Comparison of ENCODE assay signal across 17 cellular contexts in genomic region chr18:59460060-59460395, GRCh38.
DNase-seq lines count a peak whose midpoint lies in the region; TF ChIP-seq lines count a peak whose summit lies in the region.
"Had no signal": no experiment of that assay in that cellular context is flagged by ENCODE, and none has a peak within 500 bp of the region (broad histone marks: within the 10 kb centered on the region; RNA-seq: fewer than 3 reads in every experiment).

No MANE protein-coding gene starts in this region.

- peaks cover 20% of the 10 kb centered on the region for H3K4me1 Mint-ChIP-seq in progenitor cell of endocrine pancreas (ENCODE audit: low read depth)

- intact Hi-C loops in esophagus squamous epithelium (cut with DNase I) = loop anchor here (10.0 kb wide), 1 partner anchor 235 kb away; the partner anchor contains the start of gene CCBE1
- intact Hi-C loops in esophagus muscularis mucosa (cut with DNase I) = loop anchor here (2.0 kb wide), 1 partner anchor 363 kb away; no protein-coding TSS in a partner anchor

- H3K4me3 ChIP-seq in WERI-Rb-1 (ENCODE audit: low read depth, low read length) (no peak overlapping the region), hepatocyte (no peak overlapping the region), esophagus squamous epithelium (no peak overlapping the region), esophagus muscularis mucosa (no peak overlapping the region)
- H3K4me3 ChIP-seq: skin epidermis, thoracic aorta had no signal

- no peak overlapping the region for H3K4me3 Mint-ChIP-seq in progenitor cell of endocrine pancreas (ENCODE audit: low read depth)
- H3K4me3 Mint-ChIP-seq: T-helper 1 cell treated with Interleukin-12 subunit alpha and Interleukin-12 subunit beta and Interleukin-4 antibody, amounts not matched to agents 30 μg/mL and 1 μg/mL, for 36 hours had no signal

- DNase-seq in DMS53 (lab: John Stamatoyannopoulos, UW) (peak; percentile 26), DMS53 treated with DMSO at 0.1 percent for 48 hours (lab: John Stamatoyannopoulos, UW; ENCODE audit: unreplicated experiment) (no peak), WERI-Rb-1 (peak; percentile 43), hepatocyte (ENCODE audit: low spot score) (no peak), progenitor cell of endocrine pancreas (ENCODE audit: low spot score, unreplicated experiment) (no peak), esophagus squamous epithelium (lab: John Stamatoyannopoulos, UW) (no peak), esophagus muscularis mucosa (ENCODE audit: extremely low spot score) (no peak)
- DNase-seq in activated CD4-positive, CD25-positive, alpha-beta regulatory T cell (lab: John Stamatoyannopoulos, UW) = no peak
- DNase-seq: activated effector memory CD4-positive, alpha-beta T cell treated with Interleukin-2 at 50 U/mL for 16 hours; amygdala; occipital lobe had no signal

- 41% methylated on average over 1 of the region's 1 CpG for WGBS in hepatocyte (ENCODE audit: low lambda C conversion rate, missing lambda C conversion rate)
- WGBS in esophagus squamous epithelium, 2 donors = 64 to 85% methylated on average over 1 of the region's 1 CpG
- 55% methylated on average over 1 of the region's 1 CpG for WGBS in esophagus muscularis mucosa

- H3K79me2 ChIP-seq in hepatocyte = no peaks in the 10 kb centered on the region

- H3K9me3 Mint-ChIP-seq in progenitor cell of endocrine pancreas (ENCODE audit: low read depth) = no peaks in the 10 kb centered on the region
- H3K9me3 Mint-ChIP-seq: T-helper 1 cell treated with Interleukin-12 subunit alpha and Interleukin-12 subunit beta and Interleukin-4 antibody, amounts not matched to agents 30 μg/mL and 1 μg/mL, for 36 hours had no signal

- TF ChIP-seq EP300 in esophagus muscularis mucosa (IDR thresholded peaks at IDR 0.05) = no peak

- H3K36me3 Mint-ChIP-seq in progenitor cell of endocrine pancreas (ENCODE audit: insufficient read depth) = no peaks in the 10 kb centered on the region

- H3K27me3 Mint-ChIP-seq in progenitor cell of endocrine pancreas = peaks cover 38% of the 10 kb centered on the region

- H3K4me2 ChIP-seq in hepatocyte = peak overlapping the region; percentile 12

- H3K4me1 ChIP-seq in hepatocyte (ENCODE audit: insufficient read depth) = peaks cover 11% of the 10 kb centered on the region
- H3K4me1 ChIP-seq in esophagus squamous epithelium = peaks cover 0 to 6% (median 5%) of the 10 kb centered on the region in 3 donors
- H3K4me1 ChIP-seq in esophagus muscularis mucosa = peaks cover 4 to 10% (median 9%) of the 10 kb centered on the region in 4 donors

- peak overlapping the region; percentile 84 for H3K27ac Mint-ChIP-seq in progenitor cell of endocrine pancreas
- H3K27ac Mint-ChIP-seq: T-helper 1 cell treated with Interleukin-12 subunit alpha and Interleukin-12 subunit beta and Interleukin-4 antibody, amounts not matched to agents 30 μg/mL and 1 μg/mL, for 36 hours had no signal

- H3K27me3 ChIP-seq in WERI-Rb-1 (ENCODE audit: insufficient read depth, low read depth, severe bottlenecking) (no peaks in the 10 kb centered on the region), hepatocyte (peaks cover 4% of the 10 kb centered on the region), esophagus squamous epithelium (peaks cover 0 to 14% (median 0%) of the 10 kb centered on the region in 4 donors), esophagus muscularis mucosa (no peaks in the 10 kb centered on the region)

- TF ChIP-seq POLR2A in esophagus squamous epithelium (IDR thresholded peaks at IDR 0.05) (no peak), esophagus muscularis mucosa (IDR thresholded peaks at IDR 0.05; ENCODE audit: low read depth) (no peak)

- TF ChIP-seq CTCF in WERI-Rb-1 (IDR thresholded peaks at IDR 0.05; ENCODE audit: low read depth, low read length) (no peak), hepatocyte (IDR thresholded peaks at IDR 0.05; ENCODE audit: poor library complexity) (no peak), progenitor cell of endocrine pancreas (IDR thresholded peaks at IDR 0.05; ENCODE audit: unreplicated experiment) (no peak), esophagus squamous epithelium (IDR thresholded peaks at IDR 0.05) (no peak), esophagus muscularis mucosa (IDR thresholded peaks at IDR 0.05) (no peak)

- H3K9me3 ChIP-seq in WERI-Rb-1 (ENCODE audit: severe bottlenecking) (peaks cover under 1% of the 10 kb centered on the region), hepatocyte (ENCODE audit: low read depth) (no peaks in the 10 kb centered on the region), esophagus squamous epithelium (no peaks in the 10 kb centered on the region), esophagus muscularis mucosa (no peaks in the 10 kb centered on the region)
- H3K9me3 ChIP-seq: thoracic aorta had no signal

- H4K20me1 ChIP-seq in hepatocyte (ENCODE audit: insufficient read depth, poor library complexity, severe bottlenecking) = no peaks in the 10 kb centered on the region

- H3K27ac ChIP-seq in WERI-Rb-1 = peak overlapping the region; percentile 0; the same call in 1 of the 2 replicates
- H3K27ac ChIP-seq in hepatocyte = no peak overlapping the region
- H3K27ac ChIP-seq in esophagus squamous epithelium = no peak overlapping the region
- no peak overlapping the region for H3K27ac ChIP-seq in esophagus muscularis mucosa (replicated peaks in 1 of 4)
- H3K27ac ChIP-seq: 22Rv1, C4-2B, RWPE1, thoracic aorta had no signal

- H3K36me3 ChIP-seq in WERI-Rb-1 = no peaks in the 10 kb centered on the region
- no peaks in the 10 kb centered on the region for H3K36me3 ChIP-seq in hepatocyte (replicated peaks; ENCODE audit: insufficient read depth, low read depth)
- no peaks in the 10 kb centered on the region for H3K36me3 ChIP-seq in esophagus squamous epithelium
- no peaks in the 10 kb centered on the region for H3K36me3 ChIP-seq in esophagus muscularis mucosa
- H3K36me3 ChIP-seq: thoracic aorta had no signal

- no peak overlapping the region for H2AFZ ChIP-seq in hepatocyte

- no peaks in the 10 kb centered on the region for H3K9me2 ChIP-seq in hepatocyte (replicated peaks; ENCODE audit: insufficient read depth)

Comparison
In these comparisons a context has a peak if more than half of its experiments do, and no peak if none do; other contexts are left out.
1. DNase-seq: peak in DMS53 (single experiment) and WERI-Rb-1 (single experiment); none in DMS53 treated with DMSO at 0.1 percent for 48 hours (single experiment), hepatocyte (single experiment), progenitor cell of endocrine pancreas (single experiment), activated CD4-positive, CD25-positive, alpha-beta regulatory T cell (0 of 4), esophagus squamous epithelium (single experiment) and esophagus muscularis mucosa (single experiment).